Comparison of ENCODE assay signal across 14 cellular contexts in genomic region chr12:124370384-124370783, GRCh38.
DNase-seq lines count a peak whose midpoint lies in the region; ATAC-seq lines count a peak whose summit lies in the region.
"Had no signal": no experiment of that assay in that cellular context is flagged by ENCODE, and none has a peak within 500 bp of the region (broad histone marks: within the 10 kb centered on the region; RNA-seq: fewer than 3 reads in every experiment).

No MANE protein-coding gene starts in this region.

- peaks cover 31% of the 10 kb centered on the region for H3K4me1 ChIP-seq in ACC112 (ENCODE audit: control insufficient read depth, insufficient read depth, low read length, unreplicated experiment)
- H3K4me1 ChIP-seq in adipocyte (ENCODE audit: control insufficient read depth, insufficient read depth, low read length): peaks cover 34% of the 10 kb centered on the region
- peaks cover 35% of the 10 kb centered on the region for H3K4me1 ChIP-seq in skeletal muscle satellite cell (ENCODE audit: control insufficient read depth, insufficient read depth, low read length)

- H3K4me2 ChIP-seq in skeletal muscle satellite cell (ENCODE audit: low read length): peak overlapping the region; percentile 39
- H3K4me2 ChIP-seq: GM23338 had no signal

- H3K27me3 ChIP-seq in ACC112 (ENCODE audit: insufficient read depth, low read length) (no peaks in the 10 kb centered on the region), adipocyte (replicated peaks; ENCODE audit: control insufficient read depth, insufficient read depth, low read length) (no peaks in the 10 kb centered on the region), layer of hippocampus (ENCODE audit: control insufficient read depth, insufficient read depth, low read length) (no peaks in the 10 kb centered on the region), skeletal muscle satellite cell (ENCODE audit: control insufficient read depth, insufficient read depth, low read length) (no peaks in the 10 kb centered on the region)

- DNase-seq in adipocyte (ENCODE audit: low read depth): no peak
- no peak for DNase-seq in activated CD4-positive, alpha-beta T cell treated with anti-CD3 and anti-CD28 coated beads for 48 hours
- no peak for DNase-seq in NCI-H1436 treated with DMSO at 0.1 percent for 48 hours (lab: John Stamatoyannopoulos, UW)
- DNase-seq: DMS53; erythroblast; naive B cell; stimulated activated CD4-positive, alpha-beta T cell treated with anti-CD3 and anti-CD28 coated beads, Interleukin-12 subunit alpha, Interleukin-12 subunit beta, amount 100 ng/mL, for 4 hours; T-helper 17 cell had no signal

- H3K9ac ChIP-seq in adipocyte (ENCODE audit: low read length): peak overlapping the region; percentile 74
- peak overlapping the region; percentile 69 for H3K9ac ChIP-seq in skeletal muscle satellite cell (ENCODE audit: low read depth, low read length)

- H3K4me3 ChIP-seq in ACC112 (ENCODE audit: low read depth, low read length) (no peak overlapping the region), adipocyte (ENCODE audit: low read length) (no peak overlapping the region), skeletal muscle satellite cell (ENCODE audit: low read length) (no peak overlapping the region)
- H3K4me3 ChIP-seq: GM23338 had no signal

- ATAC-seq in GM19035 (IDR thresholded peaks at IDR 0.05; ENCODE audit: unreplicated experiment) (no peak), GM21737 (IDR thresholded peaks at IDR 0.05; ENCODE audit: unreplicated experiment) (no peak)
- ATAC-seq: GM23338, T-helper 17 cell had no signal

- H3K36me3 ChIP-seq in ACC112 (ENCODE audit: insufficient read depth, low read length): peaks cover 13% of the 10 kb centered on the region
- peaks cover 62% of the 10 kb centered on the region for H3K36me3 ChIP-seq in adipocyte (ENCODE audit: control insufficient read depth, insufficient read depth, low read length, severe bottlenecking)
- peaks cover 66% of the 10 kb centered on the region for H3K36me3 ChIP-seq in skeletal muscle satellite cell (ENCODE audit: insufficient read depth, low read length)

- H3K27ac ChIP-seq in ACC112 (ENCODE audit: low read depth, low read length): peak overlapping the region; percentile 92
- H3K27ac ChIP-seq in layer of hippocampus (ENCODE audit: low read depth, low read length): peak overlapping the region; percentile 91

- H2AFZ ChIP-seq in ACC112 (ENCODE audit: low read length, unreplicated experiment): no peak overlapping the region
- H2AFZ ChIP-seq: GM23338 had no signal

- H3K9me3 ChIP-seq in adipocyte (ENCODE audit: control insufficient read depth, low read length): no peaks in the 10 kb centered on the region
- H3K9me3 ChIP-seq in skeletal muscle satellite cell (replicated peaks; ENCODE audit: low read length): no peaks in the 10 kb centered on the region

- peaks cover 40% of the 10 kb centered on the region for H3K79me2 ChIP-seq in ACC112 (ENCODE audit: control insufficient read depth, insufficient read depth, low read length, unreplicated experiment)
